ENCODE assay signal across 8 cellular contexts in the genomic region with DNA sequence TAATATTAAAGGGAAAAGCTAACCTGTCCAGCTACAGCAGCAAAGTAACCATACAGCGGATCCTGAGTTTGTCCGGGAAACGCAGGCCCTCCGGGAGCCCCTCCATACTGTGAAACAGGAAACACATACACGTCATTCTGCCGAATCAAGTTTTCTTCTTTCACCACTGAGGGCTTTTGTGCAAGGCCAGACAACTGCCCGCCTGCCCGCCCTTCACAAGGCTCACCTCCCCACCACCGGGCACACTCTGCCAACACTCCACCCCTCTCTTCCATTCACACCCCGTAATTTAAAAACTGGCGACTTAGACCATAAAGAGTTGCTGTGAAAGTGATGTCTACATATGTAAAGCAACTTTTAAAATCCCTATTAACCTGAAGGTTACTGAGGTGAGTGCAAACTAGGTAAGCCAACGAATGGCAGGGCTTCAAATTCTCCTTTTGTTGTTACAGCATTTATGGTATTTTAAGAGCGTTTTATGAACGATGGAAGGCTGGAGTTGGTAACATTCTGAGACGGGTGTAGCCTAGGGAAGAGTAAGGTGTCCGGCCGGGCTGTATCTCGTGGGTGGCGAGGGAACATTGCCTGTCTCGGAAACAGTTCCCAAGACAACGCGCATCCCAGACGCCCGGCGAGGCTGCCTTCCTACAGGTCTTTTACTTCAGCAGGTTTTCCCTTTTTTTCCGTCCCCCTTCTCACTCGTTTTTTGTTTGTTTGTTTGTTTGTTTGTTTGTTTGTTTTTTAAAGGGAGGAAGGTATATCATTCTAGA. TPM values are rescaled to one million over a fixed set of nuclear protein-coding genes. Genes with fewer than 3 reads are reported as not detected.
DNase-seq lines count a peak whose midpoint lies in the region; ATAC-seq and TF ChIP-seq lines count a peak whose summit lies in the region.

No MANE protein-coding gene starts in this region.

- peaks cover 17% of the 10 kb centered on the region for H3K36me3 Mint-ChIP-seq in T-cell

- H3K27me3 Mint-ChIP-seq in T-cell = no peaks in the 10 kb centered on the region

- peaks cover 32 to 49% (median 49%) of the 10 kb centered on the region in 3 donors for H3K4me1 Mint-ChIP-seq in T-cell

- peak overlapping the region; percentile 87 for H3K4me2 ChIP-seq in skeletal muscle satellite cell (ENCODE audit: low read length)

- TF ChIP-seq CTCF in GM12875 (IDR thresholded peaks at IDR 0.05; ENCODE audit: borderline replicate concordance, insufficient read depth, low read depth, low read length) (no peak), breast epithelium (IDR thresholded peaks at IDR 0.05) (no peak)

- DNase-seq in H4 (ENCODE audit: low spot score) = peak; percentile 76
- DNase-seq in Kasumi-1 (lab: John Stamatoyannopoulos, UW) = peak; percentile 43 to 48
- DNase-seq in T-cell = peak in 20 of 34 experiments; percentile 0 to 38 (median 10)
- peak; percentile 48 to 58 for DNase-seq in breast epithelium (ENCODE audit: low spot score in 2 of 2)
- no peak for DNase-seq in KG1 (lab: John Stamatoyannopoulos, UW)

- peak overlapping the region; percentile 83 to 87 for H3K27ac Mint-ChIP-seq in T-cell

- H3K4me3 ChIP-seq in GM12875 (ENCODE audit: low read depth, low read length) (peak overlapping the region; percentile 96), breast epithelium (peak overlapping the region; percentile 77 to 98 (median 93)), iPS-20b (ENCODE audit: low read length) (peak overlapping the region; percentile 75), skeletal muscle satellite cell (ENCODE audit: low read length) (peak overlapping the region; percentile 86)

- POLR2A ChIA-PET in T-cell (lab: Charles Lee) = interaction anchor here in 1 of 2 donors (0.7 kb wide), 1 partner anchor 1000 kb away, joined by 3 read pairs; the partner anchor contains the start of gene TMEM243

- H3K9ac ChIP-seq in iPS-20b (ENCODE audit: low read depth, low read length) (peak overlapping the region; percentile 93), skeletal muscle satellite cell (ENCODE audit: low read depth, low read length) (peak overlapping the region; percentile 88)

- peak overlapping the region; percentile 89 to 98 (median 97) for H3K4me3 Mint-ChIP-seq in T-cell

- H3K36me3 ChIP-seq in breast epithelium (peaks cover 4% of the 10 kb centered on the region), iPS-20b (ENCODE audit: insufficient read depth, low read depth, low read length) (peaks cover 27% of the 10 kb centered on the region; the same call in 1 of the 2 replicates), skeletal muscle satellite cell (ENCODE audit: insufficient read depth, low read length) (peaks cover 24% of the 10 kb centered on the region)

- peaks cover 0 to 15% of the 10 kb centered on the region in 2 donors for H3K4me1 ChIP-seq in breast epithelium
- peaks cover 26% of the 10 kb centered on the region for H3K4me1 ChIP-seq in iPS-20b (ENCODE audit: insufficient read depth, low read length)
- peaks cover 16% of the 10 kb centered on the region for H3K4me1 ChIP-seq in skeletal muscle satellite cell (ENCODE audit: control insufficient read depth, insufficient read depth, low read length)

- intact Hi-C loops in breast epithelium (cut with DNase I; ENCODE audit: low total_unique reads) = no loop called here

- H3K27ac ChIP-seq in breast epithelium (peak overlapping the region; percentile 92 to 93), iPS-20b (ENCODE audit: low read length) (no peak overlapping the region)

- H3K9me3 Mint-ChIP-seq in T-cell = no peaks in the 10 kb centered on the region

- no peak for ATAC-seq in T-cell (replicated peaks in 1 of 4)

- TF ChIP-seq POLR2A in breast epithelium (IDR thresholded peaks at IDR 0.05) = no peak

- H3K27me3 ChIP-seq in breast epithelium (no peaks in the 10 kb centered on the region), iPS-20b (ENCODE audit: insufficient read depth, low read length) (no peaks in the 10 kb centered on the region), skeletal muscle satellite cell (ENCODE audit: control insufficient read depth, insufficient read depth, low read length) (no peaks in the 10 kb centered on the region)

- CTCF ChIA-PET in T-cell (lab: Charles Lee) = interaction anchor here (0.6 to 1.3 kb wide), 3 partner anchors 11 to 60 kb away, joined by 3 to 5 read pairs (median 3); no protein-coding TSS in a partner anchor

- no peaks in the 10 kb centered on the region for H3K9me3 ChIP-seq in breast epithelium
- no peaks in the 10 kb centered on the region for H3K9me3 ChIP-seq in iPS-20b (ENCODE audit: insufficient read depth, low read depth, low read length)
- no peaks in the 10 kb centered on the region for H3K9me3 ChIP-seq in skeletal muscle satellite cell (replicated peaks; ENCODE audit: low read length)

RNA-seq across cellular contexts. Expression of gene SRI, which starts 0.8 kb away (rescaled TPM):
- 307 and 321 TPM in 2 replicates for total RNA-seq in H4 (2014; rRNA removed; shearing (Covaris generic))
- total RNA-seq in T-cell = 10 to 100 TPM; 58.0 to 67.9 (median 62.8) TPM
- total RNA-seq in breast epithelium = 100 to 1,000 TPM in 1 of 3 donors, 10 to 100 TPM in 2; 69.1 to 115 (median 90.9) TPM
- 102 and 103 TPM in 2 replicates for total RNA-seq in skeletal muscle satellite cell (2012; rRNA removed)
